Comparison of ENCODE assay signal across 1 cellular context in genomic region chr21:44736291-44737004, GRCh38.
TF ChIP-seq lines count a peak whose summit lies in the region.

No MANE protein-coding gene starts in this region.

TF ChIP-seq in HepG2, 621 proteins besides CTCF, POLR2A, EP300 and RAD21 (continued from another document and continues in another):
- TF ChIP-seq PAXIP1 (CRISPR knock-in tag; conservative IDR thresholded peaks at IDR 0.05), result peak; percentile 59
- no peak for TF ChIP-seq POLR2AphosphoS5 (IDR thresholded peaks at IDR 0.05; ENCODE audit: low read depth, low read length)
- TF ChIP-seq, protein P1, sequence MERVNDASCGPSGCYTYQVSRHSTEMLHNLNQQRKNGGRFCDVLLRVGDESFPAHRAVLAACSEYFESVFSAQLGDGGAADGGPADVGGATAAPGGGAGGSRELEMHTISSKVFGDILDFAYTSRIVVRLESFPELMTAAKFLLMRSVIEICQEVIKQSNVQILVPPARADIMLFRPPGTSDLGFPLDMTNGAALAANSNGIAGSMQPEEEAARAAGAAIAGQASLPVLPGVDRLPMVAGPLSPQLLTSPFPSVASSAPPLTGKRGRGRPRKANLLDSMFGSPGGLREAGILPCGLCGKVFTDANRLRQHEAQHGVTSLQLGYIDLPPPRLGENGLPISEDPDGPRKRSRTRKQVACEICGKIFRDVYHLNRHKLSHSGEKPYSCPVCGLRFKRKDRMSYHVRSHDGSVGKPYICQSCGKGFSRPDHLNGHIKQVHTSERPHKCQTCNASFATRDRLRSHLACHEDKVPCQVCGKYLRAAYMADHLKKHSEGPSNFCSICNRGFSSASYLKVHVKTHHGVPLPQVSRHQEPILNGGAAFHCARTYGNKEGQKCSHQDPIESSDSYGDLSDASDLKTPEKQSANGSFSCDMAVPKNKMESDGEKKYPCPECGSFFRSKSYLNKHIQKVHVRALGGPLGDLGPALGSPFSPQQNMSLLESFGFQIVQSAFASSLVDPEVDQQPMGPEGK (CRISPR knock-in tag; IDR thresholded peaks at IDR 0.05), result peak; percentile 41; the same call in 1 of the 2 replicates
- no peak for TF ChIP-seq ZFP37 (CRISPR knock-in tag; IDR thresholded peaks at IDR 0.05; ENCODE audit: borderline replicate concordance)
- 0 out of 2 replicates have a peak, but pooled peaks have one; percentile 29 for TF ChIP-seq ELF1 (CRISPR knock-in tag; IDR thresholded peaks at IDR 0.05)
- TF ChIP-seq SRY (CRISPR knock-in tag; IDR thresholded peaks at IDR 0.05), result no peak
- 0 out of 2 replicates have a peak, but pooled peaks have one; percentile 49 for TF ChIP-seq ZFP41 (CRISPR knock-in tag; IDR thresholded peaks at IDR 0.05; ENCODE audit: borderline replicate concordance)
- TF ChIP-seq ZSCAN25 (CRISPR knock-in tag; IDR thresholded peaks at IDR 0.05), result no peak
- TF ChIP-seq EHMT2 (IDR thresholded peaks at IDR 0.05; ENCODE audit: borderline replicate concordance, low read depth, low read length), result no peak
- TF ChIP-seq JDP2 (CRISPR knock-in tag; IDR thresholded peaks at IDR 0.05; ENCODE audit: borderline replicate concordance), result no peak
- peak; percentile 75 for TF ChIP-seq SALL1 (CRISPR knock-in tag; IDR thresholded peaks at IDR 0.05)
- TF ChIP-seq SAP130 (CRISPR knock-in tag; IDR thresholded peaks at IDR 0.05; ENCODE audit: low read depth), result peak; percentile 72
- no peak for TF ChIP-seq SALL2 (CRISPR knock-in tag; IDR thresholded peaks at IDR 0.05)
- TF ChIP-seq ZNF17 (CRISPR knock-in tag; IDR thresholded peaks at IDR 0.05), result no peak
- no peak for TF ChIP-seq STAT6 (CRISPR knock-in tag; IDR thresholded peaks at IDR 0.05; ENCODE audit: borderline replicate concordance)
- TF ChIP-seq RBAK (CRISPR knock-in tag; IDR thresholded peaks at IDR 0.05), result peak; percentile 57; the same call in 1 of the 2 replicates
- TF ChIP-seq ZKSCAN5 (CRISPR knock-in tag; IDR thresholded peaks at IDR 0.05), result no peak
- TF ChIP-seq ZNF564 (CRISPR knock-in tag; IDR thresholded peaks at IDR 0.05), result no peak
- TF ChIP-seq, protein P2, sequence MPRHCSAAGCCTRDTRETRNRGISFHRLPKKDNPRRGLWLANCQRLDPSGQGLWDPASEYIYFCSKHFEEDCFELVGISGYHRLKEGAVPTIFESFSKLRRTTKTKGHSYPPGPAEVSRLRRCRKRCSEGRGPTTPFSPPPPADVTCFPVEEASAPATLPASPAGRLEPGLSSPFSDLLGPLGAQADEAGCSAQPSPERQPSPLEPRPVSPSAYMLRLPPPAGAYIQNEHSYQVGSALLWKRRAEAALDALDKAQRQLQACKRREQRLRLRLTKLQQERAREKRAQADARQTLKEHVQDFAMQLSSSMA (CRISPR knock-in tag; IDR thresholded peaks at IDR 0.05), result no peak
- no peak for TF ChIP-seq ZNF430 (CRISPR knock-in tag; IDR thresholded peaks at IDR 0.05)
- TF ChIP-seq POLR2AphosphoS2 (IDR thresholded peaks at IDR 0.05; ENCODE audit: low read depth, low read length), result no peak
- TF ChIP-seq, protein P3, sequence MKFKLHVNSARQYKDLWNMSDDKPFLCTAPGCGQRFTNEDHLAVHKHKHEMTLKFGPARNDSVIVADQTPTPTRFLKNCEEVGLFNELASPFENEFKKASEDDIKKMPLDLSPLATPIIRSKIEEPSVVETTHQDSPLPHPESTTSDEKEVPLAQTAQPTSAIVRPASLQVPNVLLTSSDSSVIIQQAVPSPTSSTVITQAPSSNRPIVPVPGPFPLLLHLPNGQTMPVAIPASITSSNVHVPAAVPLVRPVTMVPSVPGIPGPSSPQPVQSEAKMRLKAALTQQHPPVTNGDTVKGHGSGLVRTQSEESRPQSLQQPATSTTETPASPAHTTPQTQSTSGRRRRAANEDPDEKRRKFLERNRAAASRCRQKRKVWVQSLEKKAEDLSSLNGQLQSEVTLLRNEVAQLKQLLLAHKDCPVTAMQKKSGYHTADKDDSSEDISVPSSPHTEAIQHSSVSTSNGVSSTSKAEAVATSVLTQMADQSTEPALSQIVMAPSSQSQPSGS (CRISPR knock-in tag; IDR thresholded peaks at IDR 0.05), result peak; percentile 27; the same call in 1 of the 2 replicates
- TF ChIP-seq REL (CRISPR knock-in tag; conservative IDR thresholded peaks at IDR 0.05), result no peak
- no peak for TF ChIP-seq ZNF652 (CRISPR knock-in tag; IDR thresholded peaks at IDR 0.05; ENCODE audit: borderline replicate concordance, low read depth)
- TF ChIP-seq MED1 (CRISPR knock-in tag; IDR thresholded peaks at IDR 0.05), result peak; percentile 33; the same call in 1 of the 2 replicates
- TF ChIP-seq ZNF772 (CRISPR knock-in tag; IDR thresholded peaks at IDR 0.05), result no peak
- TF ChIP-seq TOPORS (CRISPR knock-in tag; IDR thresholded peaks at IDR 0.05), result no peak
- TF ChIP-seq RARA (CRISPR knock-in tag; IDR thresholded peaks at IDR 0.05), result peak; percentile 63
- TF ChIP-seq TMF1 (CRISPR knock-in tag; IDR thresholded peaks at IDR 0.05; ENCODE audit: low read depth), result no peak
- no peak for TF ChIP-seq ZGPAT (CRISPR knock-in tag; IDR thresholded peaks at IDR 0.05)
- TF ChIP-seq SOX13 (IDR thresholded peaks at IDR 0.05), result no peak
- TF ChIP-seq SOX13 (CRISPR knock-in tag; conservative IDR thresholded peaks at IDR 0.05 in 1 of 2, IDR thresholded peaks at IDR 0.05 in 1 of 2), result peak in 1 of 2 experiments; percentile 48; a peak in 1 of 4 replicates
- TF ChIP-seq ELF3 (CRISPR knock-in tag; IDR thresholded peaks at IDR 0.05), result peak; percentile 59; the same call in 1 of the 2 replicates
- TF ChIP-seq, protein P4, sequence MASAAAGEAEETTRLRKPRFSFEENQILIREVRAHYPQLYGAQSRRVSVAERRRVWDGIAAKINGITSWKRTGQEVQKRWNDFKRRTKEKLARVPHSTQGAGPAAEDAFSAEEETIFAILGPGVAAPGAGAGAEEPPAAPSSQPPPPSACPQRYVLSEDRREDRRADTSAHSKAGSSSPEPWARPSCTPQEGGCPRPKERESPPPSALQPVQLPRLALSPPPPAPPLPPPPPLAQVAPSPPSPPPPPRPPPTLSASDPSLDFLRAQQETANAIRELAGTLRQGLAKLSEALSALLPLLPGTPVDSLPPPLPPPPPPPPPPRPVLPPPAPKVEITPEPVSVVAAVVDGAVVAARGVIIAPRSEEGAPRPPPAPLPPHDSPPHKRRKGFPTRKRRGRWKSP (CRISPR knock-in tag; IDR thresholded peaks at IDR 0.05), result no peak
- peak; percentile 89; the same call in 1 of the 2 replicates for TF ChIP-seq NFIB (CRISPR knock-in tag; IDR thresholded peaks at IDR 0.05; ENCODE audit: borderline replicate concordance)
- no peak for TF ChIP-seq ZZZ3 (CRISPR knock-in tag; IDR thresholded peaks at IDR 0.05; ENCODE audit: borderline replicate concordance)
- TF ChIP-seq, protein P5, sequence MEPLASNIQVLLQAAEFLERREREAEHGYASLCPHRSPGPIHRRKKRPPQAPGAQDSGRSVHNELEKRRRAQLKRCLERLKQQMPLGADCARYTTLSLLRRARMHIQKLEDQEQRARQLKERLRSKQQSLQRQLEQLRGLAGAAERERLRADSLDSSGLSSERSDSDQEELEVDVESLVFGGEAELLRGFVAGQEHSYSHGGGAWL (CRISPR knock-in tag; IDR thresholded peaks at IDR 0.05), result no peak
- no peak for TF ChIP-seq ZNF362 (CRISPR knock-in tag; IDR thresholded peaks at IDR 0.05; ENCODE audit: borderline replicate concordance)
- peak; percentile 67 for TF ChIP-seq HNF1B (CRISPR knock-in tag; IDR thresholded peaks at IDR 0.05)
- no peak; the same call in 1 of the 2 replicates for TF ChIP-seq ZFP91 (CRISPR knock-in tag; IDR thresholded peaks at IDR 0.05; ENCODE audit: borderline replicate concordance)
- no peak for TF ChIP-seq KMT2B (CRISPR knock-in tag; IDR thresholded peaks at IDR 0.05)
- no peak for TF ChIP-seq E2F5 (CRISPR knock-in tag; conservative IDR thresholded peaks at IDR 0.05)
- 0 out of 2 replicates have a peak, but pooled peaks have one; percentile 50 for TF ChIP-seq BRCA1 (CRISPR knock-in tag; IDR thresholded peaks at IDR 0.05)
- peak; percentile 41; the same call in 1 of the 2 replicates for TF ChIP-seq TBX2 (CRISPR knock-in tag; IDR thresholded peaks at IDR 0.05; ENCODE audit: borderline replicate concordance)
- no peak for TF ChIP-seq RARG (CRISPR knock-in tag; IDR thresholded peaks at IDR 0.05; ENCODE audit: low read depth)
- TF ChIP-seq IRF2 (CRISPR knock-in tag; IDR thresholded peaks at IDR 0.05), result peak; percentile 48; the same call in 1 of the 2 replicates
